In the genomic region with DNA sequence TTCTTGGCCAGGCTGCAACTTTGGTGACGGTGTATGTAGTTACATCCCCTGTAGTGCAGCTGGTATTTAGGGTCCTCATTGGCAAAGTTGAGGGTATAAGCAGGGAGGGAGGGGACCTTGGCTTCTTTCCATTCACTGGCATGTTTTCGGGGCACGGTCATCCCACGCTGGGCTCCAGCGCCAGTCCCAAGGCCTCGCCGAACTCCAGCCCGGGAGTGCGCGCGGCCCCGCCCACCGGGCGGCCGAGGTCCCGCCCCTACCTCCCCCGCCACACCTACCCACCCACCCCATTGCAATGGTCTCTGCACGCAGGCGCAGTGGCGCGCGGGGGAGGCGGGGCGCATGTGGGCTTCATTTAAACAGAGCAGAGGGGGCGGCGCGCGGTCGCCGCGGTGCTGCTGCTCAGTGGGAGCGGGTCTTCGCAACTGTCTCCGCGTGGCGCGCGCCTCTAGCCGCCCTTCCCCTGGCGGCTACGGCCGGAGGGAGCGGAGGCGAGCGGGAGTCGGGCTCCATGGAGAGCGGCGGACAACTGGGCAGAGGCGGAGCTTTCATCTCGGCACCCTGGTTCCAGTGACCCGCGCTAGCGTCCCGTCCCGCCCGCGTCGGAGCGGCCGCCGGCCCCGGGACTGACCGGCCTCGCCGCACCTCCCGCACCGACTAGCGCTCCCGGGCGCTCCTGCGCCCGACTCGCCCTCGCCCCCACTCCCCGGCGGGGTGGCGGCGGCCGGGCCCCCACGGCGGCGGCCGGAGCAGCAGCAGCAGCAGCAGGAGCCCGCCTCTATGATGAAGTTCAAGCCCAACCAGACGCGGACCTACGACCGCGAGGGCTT, we compare ENCODE assay signal across 8 cellular contexts. TPM values are rescaled to one million over a fixed set of nuclear protein-coding genes. Genes with fewer than 3 reads are reported as not detected.
DNase-seq lines count a peak whose midpoint lies in the region; ATAC-seq and TF ChIP-seq lines count a peak whose summit lies in the region.
"Not testable (repeated sequence)": the region's sequence is repeated elsewhere in the genome, so short reads cannot be mapped to it uniquely, and the experiment has no call there.

A gene (plus strand): TSS at position 383 of the 830 bp plus-strand sequence. CDS start 398 bp downstream, at position 781.

- not testable (repeated sequence) for H3K27me3 Mint-ChIP-seq in Calu3 (ENCODE audit: unreplicated experiment)

- not testable (repeated sequence) for H3K36me3 ChIP-seq in OCI-LY1 (ENCODE audit: insufficient read depth, low read length)

- H3K27ac Mint-ChIP-seq in Calu3 (ENCODE audit: unreplicated experiment), result peak within 1 kb of the TSS; percentile 96

- TF ChIP-seq CTCF in Calu3 (IDR thresholded peaks at IDR 0.05; ENCODE audit: unreplicated experiment); OCI-LY1 (IDR thresholded peaks at IDR 0.05; ENCODE audit: low read length): not testable (repeated sequence)

- intact Hi-C loops in Calu3 (cut with micrococcal nuclease; ENCODE audit: unreplicated experiment), result loop anchor here (1.0 kb wide), 1 partner anchor 60 kb away; no protein-coding TSS in a partner anchor

- not testable (repeated sequence) for H3K79me2 ChIP-seq in OCI-LY1 (ENCODE audit: insufficient read depth, low read length)

- ATAC-seq in GM21515 (IDR thresholded peaks at IDR 0.05; ENCODE audit: unreplicated experiment), result peak; percentile 62

- not testable (repeated sequence) for H4K20me1 ChIP-seq in OCI-LY1 (ENCODE audit: insufficient read depth, low read length)

- H3K36me3 Mint-ChIP-seq in Calu3 (ENCODE audit: insufficient read depth, unreplicated experiment), result peaks cover 44% of the 10 kb centered on the region

- not testable (repeated sequence) for H3K27me3 ChIP-seq in OCI-LY1 (ENCODE audit: insufficient read depth, low read length)

- peak within 1 kb of the TSS; percentile 92 for H3K4me3 ChIP-seq in OCI-LY1 (ENCODE audit: low read depth, low read length, poor library complexity, severe bottlenecking)

- not testable (repeated sequence) for H3K9me2 ChIP-seq in OCI-LY1 (ENCODE audit: low read depth, low read length)

- DNase-seq in Calu3, result peak; percentile 98
- DNase-seq in HuH-7 (ENCODE audit: low spot score), result peak; percentile 94
- peak; percentile 91 for DNase-seq in activated CD8-positive, alpha-beta memory T cell treated with anti-CD3 and anti-CD28 coated beads, Interleukin-2, amount 50 U/mL, for 24 hours (ENCODE audit: extremely low read depth)
- DNase-seq in midbrain (lab: John Stamatoyannopoulos, UW), result peak; percentile 95
- DNase-seq in stimulated activated CD8-positive, alpha-beta memory T cell treated with anti-CD3 and anti-CD28 coated beads, Interleukin-15, amount 100 ng/mL, for 48 hours (ENCODE audit: low read depth in 2 of 2), result peak; percentile 95 to 96

- H3K27ac ChIP-seq in OCI-LY1 (ENCODE audit: low read depth, low read length, poor library complexity, severe bottlenecking), result peak within 1 kb of the TSS; percentile 38

- BruUV-seq in Calu3 (replicated peaks; lab: Mats Ljungman, UMichigan), result not testable (repeated sequence)

- peak within 1 kb of the TSS; percentile 87 for H3K4me2 ChIP-seq in OCI-LY1 (ENCODE audit: low read length)

- not testable (repeated sequence) for H3F3A ChIP-seq in OCI-LY1 (ENCODE audit: insufficient read depth, low read length)

- H2AFZ ChIP-seq in OCI-LY1 (ENCODE audit: low read length), result peak within 1 kb of the TSS; percentile 58; the same call in 1 of the 2 replicates

- not testable (repeated sequence) for H3K9me3 ChIP-seq in OCI-LY1 (ENCODE audit: low read length)

- H3K4me1 Mint-ChIP-seq in Calu3 (ENCODE audit: low read depth, unreplicated experiment), result peaks cover 60% of the 10 kb centered on the region

- peak within 1 kb of the TSS; percentile 89 for H3K9ac ChIP-seq in OCI-LY1 (ENCODE audit: low read length)

- in situ Hi-C loops in endometrial microvascular endothelial cells (cut with HindIII; ENCODE audit: inconsistent ontology term, low pct_unique_long_range_greater_than_20kb, low sequenced_read_pairs), result not testable (repeated sequence)

- peak within 1 kb of the TSS; percentile 99 for H3K4me3 Mint-ChIP-seq in Calu3 (ENCODE audit: low read depth, unreplicated experiment)

- H3K9me3 Mint-ChIP-seq in Calu3 (ENCODE audit: low read depth, unreplicated experiment), result not testable (repeated sequence)

- peaks cover 31% of the 10 kb centered on the region for H3K4me1 ChIP-seq in OCI-LY1 (ENCODE audit: insufficient read depth, low read length, severe bottlenecking)

- CTCF ChIA-PET in Calu3 (lab: Charles Lee), result interaction anchor here (0.7 to 1.5 kb wide), 3 partner anchors 90 to 390 kb away, joined by 3 to 7 read pairs (median 3); no protein-coding TSS in a partner anchor

RNA-seq across cellular contexts. Expression of the gene that starts here (rescaled TPM):
- total RNA-seq in Calu3 (2022), result 47.3 and 58.0 TPM in 2 replicates
- total RNA-seq in endometrial microvascular endothelial cells (ENCODE audit: inconsistent ontology term), result 60.7 TPM

Comparison
In these comparisons a context has a peak if more than half of its experiments do, and no peak if none do; other contexts are left out.
1. Peak in every context shown above with its lines: DNase-seq, ATAC-seq, H3K4me3 ChIP-seq and H3K27ac ChIP-seq.